Comparison of ENCODE assay signal across 7 cellular contexts in the genomic region with DNA sequence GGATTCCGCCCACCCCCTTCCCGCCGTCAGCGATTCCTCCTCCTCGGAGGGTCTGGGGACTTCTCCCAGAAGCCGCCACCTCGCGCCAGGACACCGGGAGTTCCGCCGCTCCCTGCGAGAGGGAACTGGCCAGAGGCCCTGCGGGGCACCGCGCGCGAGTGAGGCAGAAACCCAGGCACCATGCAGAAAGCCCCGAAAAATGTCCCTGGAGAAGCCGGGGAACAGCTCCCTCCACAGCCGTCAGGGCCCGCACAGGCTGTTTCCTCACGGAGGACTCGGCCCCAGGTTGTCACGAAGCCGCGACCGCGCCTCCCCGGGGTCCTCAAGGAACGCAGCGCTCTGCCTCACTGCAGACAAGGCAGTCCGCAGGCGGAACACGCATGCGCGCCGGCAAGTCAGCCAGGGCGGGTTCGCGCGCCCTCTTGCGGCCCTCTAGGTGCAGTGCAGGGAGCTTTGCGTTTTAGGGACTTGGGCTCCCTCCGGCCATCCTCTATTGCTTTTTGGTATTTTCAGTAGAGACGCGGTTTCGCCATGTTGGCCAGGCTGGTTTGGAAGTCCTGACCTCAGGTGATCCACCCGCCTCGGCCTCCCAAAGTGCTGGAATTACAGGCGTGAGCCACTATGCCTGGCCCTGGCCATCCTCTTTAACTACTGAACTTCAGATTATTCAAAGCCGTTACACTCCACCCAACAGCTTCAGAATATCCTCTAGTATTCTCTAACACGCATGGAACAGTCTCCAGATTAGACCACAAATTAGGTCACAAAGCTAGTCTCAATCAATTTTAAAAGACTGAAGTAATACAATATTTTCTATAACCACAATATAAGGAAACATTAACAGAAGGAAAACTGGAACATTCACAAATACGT. TPM values are rescaled to one million over a fixed set of nuclear protein-coding genes. Genes with fewer than 3 reads are reported as not detected.
A peak's percentile ranks its signal among the peaks of the same experiment; 100 is the strongest.
DNase-seq lines count a peak whose midpoint lies in the region; ATAC-seq, FAIRE-seq and TF ChIP-seq lines count a peak whose summit lies in the region.

No MANE protein-coding gene starts in this region.

- ATAC-seq in HG03175 (IDR thresholded peaks at IDR 0.05; ENCODE audit: unreplicated experiment) = peak; percentile 78

- DNase-seq in GM18507 (ENCODE audit: extremely low spot score, insufficient read length, low read depth) = peak; percentile 90
- DNase-seq in NCI-H345 (lab: John Stamatoyannopoulos, UW) = peak; percentile 82
- peak; percentile 76 to 87 (median 85) for DNase-seq in activated CD4-positive, CD25-positive, alpha-beta regulatory T cell (lab: John Stamatoyannopoulos, UW)
- peak; percentile 89 for DNase-seq in central memory CD4-positive, alpha-beta T cell
- peak; percentile 72 for DNase-seq in iris pigment epithelial cell (ENCODE audit: low read depth)
- peak; percentile 99 for DNase-seq in spleen

- peak overlapping the region; percentile 37 to 79 (median 54) for H3K4me3 ChIP-seq in spleen

- TF ChIP-seq CTCF in spleen (IDR thresholded peaks at IDR 0.05 in 8 of 11, conservative IDR thresholded peaks at IDR 0.05 in 3 of 11) = peak; percentile 87 to 99 (median 99)

- 5 to 9% (median 6%) methylated on average over 33 to 53 of the region's 53 CpGs for WGBS in spleen, 5 donors

- H3K9me3 ChIP-seq in spleen = no peaks in the 10 kb centered on the region

- H3K27ac ChIP-seq in spleen = peak overlapping the region in 6 of 8 donors; percentile 9 to 74 (median 61)

- H3K36me3 ChIP-seq in spleen = no peaks in the 10 kb centered on the region

- no peak for TF ChIP-seq POLR2A in spleen (IDR thresholded peaks at IDR 0.05)

- FAIRE-seq in GM18507 (lab: Jason Lieb, UNC) = peak; percentile 94

- peaks cover 0 to 23% (median 16%) of the 10 kb centered on the region in 6 donors for H3K4me1 ChIP-seq in spleen

- intact Hi-C loops in spleen (cut with DNase I; ENCODE audit: low total_unique reads) = loop anchor here (5.0 kb wide), 1 partner anchor 52 kb away; no protein-coding TSS in a partner anchor

- peaks cover 0 to 33% (median 0%) of the 10 kb centered on the region in 7 donors for H3K27me3 ChIP-seq in spleen (replicated peaks in 1 of 7)

RNA-seq across cellular contexts. Expression of a gene that starts 20.3 kb away (rescaled TPM):
- total RNA-seq in spleen = 10 to 100 TPM in 2 of 7 donors, 1 to 10 TPM in 5; 7.2 to 12.2 (median 9.1) TPM
- 10 to 100 TPM in 1 of 3 donors, 1 to 10 TPM in 2; 5.1 to 10.7 (median 5.9) TPM for polyA plus RNA-seq in spleen

Comparison
In these comparisons a context has a peak if more than half of its experiments do, and no peak if none do; other contexts are left out.
1. Peak in every context shown above with its lines: DNase-seq, ATAC-seq, H3K4me3 ChIP-seq and H3K27ac ChIP-seq.